Comparison of ENCODE assay signal across 8 cellular contexts in genomic region chr17:64918842-64919288, GRCh38. TPM values are rescaled to one million over a fixed set of nuclear protein-coding genes. Genes with fewer than 3 reads are reported as not detected.
DNase-seq lines count a peak whose midpoint lies in the region; ATAC-seq and TF ChIP-seq lines count a peak whose summit lies in the region.
"Not testable (repeated sequence)": the region's sequence is repeated elsewhere in the genome, so short reads cannot be mapped to it uniquely, and the experiment has no call there.

No MANE protein-coding gene starts in this region.

- not testable (repeated sequence) for H3K4me1 ChIP-seq in PC-3 (ENCODE audit: insufficient read depth, low read length)

- H3K9me3 ChIP-seq in PC-3 (ENCODE audit: low read length), result not testable (repeated sequence)

- intact Hi-C loops in Calu3 (cut with micrococcal nuclease; ENCODE audit: unreplicated experiment), result not testable (repeated sequence)
- intact Hi-C loops in PC-3 (cut with micrococcal nuclease), result loop anchor here (5.0 kb wide), 1 partner anchor 142 kb away; no protein-coding TSS in a partner anchor

- H3K4me3 ChIP-seq in PC-3 (ENCODE audit: low read length) (peak overlapping the region; percentile 79), fibroblast of mammary gland (ENCODE audit: control insufficient read depth, low read depth, low read length) (peak overlapping the region; percentile 53)

- TF ChIP-seq CTCF in Calu3 (IDR thresholded peaks at IDR 0.05; ENCODE audit: unreplicated experiment); PC-3 (conservative IDR thresholded peaks at IDR 0.05; ENCODE audit: low read depth, low read length); fibroblast of mammary gland (conservative IDR thresholded peaks at IDR 0.05; ENCODE audit: control insufficient read depth, insufficient read depth, low read depth, low read length): not testable (repeated sequence)

- not testable (repeated sequence) for H3K4me1 Mint-ChIP-seq in Calu3 (ENCODE audit: low read depth, unreplicated experiment)

- not testable (repeated sequence) for BruUV-seq in Calu3 (replicated peaks; lab: Mats Ljungman, UMichigan); PC-3 (replicated peaks; lab: Mats Ljungman, UMichigan)

- not testable (repeated sequence) for H3K36me3 ChIP-seq in PC-3 (ENCODE audit: low read depth, low read length)

- not testable (repeated sequence) for H3K27me3 ChIP-seq in PC-3 (ENCODE audit: low read length)

- H3F3A ChIP-seq in PC-3 (ENCODE audit: low read length, unreplicated experiment), result not testable (repeated sequence)

- POLR2A ChIA-PET in PC-3 (lab: Charles Lee; ENCODE audit: unreplicated experiment), result not testable (repeated sequence)

- H3K27ac ChIP-seq in PC-3 (ENCODE audit: low read length), result peak overlapping the region; percentile 72

- not testable (repeated sequence) for H3K9me3 Mint-ChIP-seq in Calu3 (ENCODE audit: low read depth, unreplicated experiment)

- not testable (repeated sequence) for H3K79me2 ChIP-seq in PC-3 (ENCODE audit: low read length)

- peaks cover 18% of the 10 kb centered on the region for H3K36me3 Mint-ChIP-seq in Calu3 (ENCODE audit: insufficient read depth, unreplicated experiment)

- peak overlapping the region; percentile 83 for H3K27ac Mint-ChIP-seq in Calu3 (ENCODE audit: unreplicated experiment)

- peak; percentile 45 for ATAC-seq in GM21526 (IDR thresholded peaks at IDR 0.05; ENCODE audit: low FRiP score, unreplicated experiment)
- peak; percentile 53 for ATAC-seq in HG03460 (IDR thresholded peaks at IDR 0.05; ENCODE audit: unreplicated experiment)
- ATAC-seq in PC-3, result peak; percentile 58

- H3K4me3 Mint-ChIP-seq in Calu3 (ENCODE audit: low read depth, unreplicated experiment), result peak overlapping the region; percentile 81

- not testable (repeated sequence) for H3K9me2 ChIP-seq in PC-3 (replicated peaks; ENCODE audit: low read length)

- H4K20me1 ChIP-seq in PC-3 (ENCODE audit: low read length), result not testable (repeated sequence)

- not testable (repeated sequence) for H3K27me3 Mint-ChIP-seq in Calu3 (ENCODE audit: unreplicated experiment)

- peak overlapping the region; percentile 84 for H3K9ac ChIP-seq in PC-3 (ENCODE audit: low read length)

- CTCF ChIA-PET in Calu3 (lab: Charles Lee) (interaction anchor here (0.6 to 2.1 kb wide), 3 partner anchors 20 to 204 kb away, joined by 5 read pairs; no protein-coding TSS in a partner anchor), PC-3 (lab: Charles Lee) (interaction anchor here (0.6 to 1.6 kb wide), 4 partner anchors 74 to 222 kb away, joined by 4 to 11 read pairs (median 6); partner anchors contain the start of gene GNA13)

- H2AFZ ChIP-seq in PC-3 (ENCODE audit: low read length), result peak overlapping the region; percentile 78; the same call in 1 of the 2 replicates

- DNase-seq in Calu3, result peak; percentile 54
- peak; percentile 68 for DNase-seq in PC-3
- DNase-seq in activated effector memory CD4-positive, alpha-beta T cell treated with Interleukin-2 at 50 U/mL for 16 hours, result peak; percentile 45
- DNase-seq in fibroblast of mammary gland (ENCODE audit: low read depth), result not testable (repeated sequence)
- peak; percentile 67 for DNase-seq in myocyte (ENCODE audit: low read depth)
- DNase-seq in stimulated activated CD8-positive, alpha-beta memory T cell treated with anti-CD3 and anti-CD28 coated beads, Interleukin-7, amount 100 ng/mL, for 1 hour (ENCODE audit: low read depth in 2 of 2), result peak; percentile 14 to 25

- peak overlapping the region; percentile 81 for H3K4me2 ChIP-seq in PC-3 (ENCODE audit: low read length)

RNA-seq across cellular contexts. Expression of gene LRRC37A3, which starts 0.4 kb away (rescaled TPM):
- total RNA-seq in Calu3 (2022) (34.1 and 37.4 TPM in 2 replicates), PC-3 (2014; rRNA removed) (6.4 and 7.1 TPM in 2 replicates), myocyte (5.1 and 7.4 TPM in 2 replicates)
- 15.1 TPM for polyA plus RNA-seq in myocyte (2012)
